In the genomic region with DNA sequence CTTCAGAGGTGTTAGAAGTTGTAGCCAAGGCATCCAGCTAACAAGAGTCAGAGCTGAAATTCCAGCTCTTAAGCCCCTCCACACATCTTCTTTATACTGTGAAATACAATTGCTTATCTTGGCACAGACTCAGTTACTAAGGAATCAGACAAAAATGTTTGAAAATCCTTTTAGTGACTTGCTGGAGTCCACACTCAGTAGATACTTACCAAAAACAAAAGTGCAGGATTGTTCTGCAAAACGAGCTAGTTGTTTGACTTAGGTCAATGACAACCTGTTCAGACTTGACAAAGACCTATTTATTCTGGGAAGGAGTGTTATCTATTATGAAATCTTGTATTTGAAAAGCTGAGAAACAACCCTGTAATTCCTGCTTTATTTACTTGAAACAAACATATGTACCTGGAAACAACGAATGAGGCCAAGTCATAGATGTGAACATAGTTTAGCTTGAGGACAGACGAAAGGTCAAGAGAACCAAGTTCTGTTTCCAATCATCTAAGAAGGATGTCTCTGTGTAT, we compare ENCODE assay signal across 15 cellular contexts. TPM values are rescaled to one million over a fixed set of nuclear protein-coding genes. Genes with fewer than 3 reads are reported as not detected.
A peak's percentile ranks its signal among the peaks of the same experiment; 100 is the strongest.
DNase-seq lines count a peak whose midpoint lies in the region; FAIRE-seq and TF ChIP-seq lines count a peak whose summit lies in the region.
"Had no signal": no experiment of that assay in that cellular context is flagged by ENCODE, and none has a peak within 500 bp of the region (broad histone marks: within the 10 kb centered on the region; RNA-seq: fewer than 3 reads in every experiment).

No MANE protein-coding gene starts in this region.

- H3K27ac Mint-ChIP-seq in glutamatergic neuron (ENCODE audit: unreplicated experiment): no peak overlapping the region
- H3K27ac Mint-ChIP-seq in activated CD4-positive, alpha-beta memory T cell treated with anti-CD3 and anti-CD28 coated beads, Interleukin-2, amount 10 ng/mL, durations not matched to agents 7 days and 5 days: no peak overlapping the region
- H3K27ac Mint-ChIP-seq: nephron progenitor cell had no signal

- POLR2A ChIA-PET in activated CD4-positive, alpha-beta memory T cell treated with anti-CD3 and anti-CD28 coated beads, Interleukin-2, amount 10 ng/mL, durations not matched to agents 7 days and 5 days (lab: Charles Lee): no interaction called here

- TF ChIP-seq CTCF in VCaP (conservative IDR thresholded peaks at IDR 0.05): no peak
- TF ChIP-seq CTCF in fibroblast of pulmonary artery (IDR thresholded peaks at IDR 0.05; ENCODE audit: low read length, missing control alignments): no peak
- TF ChIP-seq CTCF in retinal pigment epithelial cell (conservative IDR thresholded peaks at IDR 0.05; ENCODE audit: low read depth, low read length): no peak
- no peak for TF ChIP-seq CTCF in D721Med (IDR thresholded peaks at IDR 0.05; ENCODE audit: insufficient read depth, missing control alignments)
- no peak for TF ChIP-seq CTCF in glutamatergic neuron (IDR thresholded peaks at IDR 0.05; ENCODE audit: partially characterized antibody, unreplicated experiment)

- H3K4me3 Mint-ChIP-seq in glutamatergic neuron (ENCODE audit: unreplicated experiment): no peak overlapping the region
- H3K4me3 Mint-ChIP-seq in activated CD4-positive, alpha-beta memory T cell treated with anti-CD3 and anti-CD28 coated beads, Interleukin-2, amount 10 ng/mL, durations not matched to agents 7 days and 5 days: no peak overlapping the region
- H3K4me3 Mint-ChIP-seq: CD8-positive, alpha-beta memory T cell; nephron progenitor cell had no signal

- H3K36me3 Mint-ChIP-seq in glutamatergic neuron (ENCODE audit: unreplicated experiment): no peaks in the 10 kb centered on the region
- H3K36me3 Mint-ChIP-seq in activated CD4-positive, alpha-beta memory T cell treated with anti-CD3 and anti-CD28 coated beads, Interleukin-2, amount 10 ng/mL, durations not matched to agents 7 days and 5 days (ENCODE audit: low read depth): peaks cover 11% of the 10 kb centered on the region

- DNase-seq in LHCN-M2 (ENCODE audit: low read depth): peak; percentile 61
- DNase-seq in fibroblast of pulmonary artery (ENCODE audit: low read depth): peak; percentile 71
- peak; percentile 87 for DNase-seq in retinal pigment epithelial cell (ENCODE audit: low read depth)
- DNase-seq in RCC 7860 (ENCODE audit: low spot score): no peak
- no peak for DNase-seq in D721Med (ENCODE audit: insufficient read length, low spot score)
- no peak for DNase-seq in glutamatergic neuron
- no peak for DNase-seq in activated CD4-positive, alpha-beta memory T cell treated with anti-CD3 and anti-CD28 coated beads, Interleukin-2, amount 10 ng/mL, durations not matched to agents 7 days and 5 days
- DNase-seq: activated CD4-positive, alpha-beta T cell treated with anti-CD3 and anti-CD28 coated beads, Interleukin-2, amount 50 U/mL, for 4 hours; activated gamma-delta T cell treated with Interleukin-2 at 50 U/mL for 16 hours; CD8-positive, alpha-beta memory T cell; kidney; NCI-H1694 treated with DMSO at 0.1 percent for 48 hours; nephron progenitor cell had no signal

- H3K4me3 ChIP-seq in fibroblast of pulmonary artery (replicated peaks; ENCODE audit: low read depth, low read length) (no peak overlapping the region), retinal pigment epithelial cell (ENCODE audit: low read length) (no peak overlapping the region)
- H3K4me3 ChIP-seq: thoracic aorta had no signal

- H3K27me3 Mint-ChIP-seq in glutamatergic neuron (ENCODE audit: unreplicated experiment): no peaks in the 10 kb centered on the region
- no peaks in the 10 kb centered on the region for H3K27me3 Mint-ChIP-seq in activated CD4-positive, alpha-beta memory T cell treated with anti-CD3 and anti-CD28 coated beads, Interleukin-2, amount 10 ng/mL, durations not matched to agents 7 days and 5 days

- CTCF ChIA-PET in activated CD4-positive, alpha-beta memory T cell treated with anti-CD3 and anti-CD28 coated beads, Interleukin-2, amount 10 ng/mL, durations not matched to agents 7 days and 5 days (lab: Charles Lee): interaction anchor here (0.5 to 1.2 kb wide), 2 partner anchors 22 to 960 kb away, joined by 3 to 6 read pairs; no protein-coding TSS in a partner anchor

- FAIRE-seq in RCC 7860 (lab: Jason Lieb, UNC) (no peak), D721Med (lab: Jason Lieb, UNC) (no peak)
- FAIRE-seq: kidney had no signal

- no peaks in the 10 kb centered on the region for H3K4me1 Mint-ChIP-seq in glutamatergic neuron (ENCODE audit: low read depth, unreplicated experiment)
- H3K4me1 Mint-ChIP-seq in activated CD4-positive, alpha-beta memory T cell treated with anti-CD3 and anti-CD28 coated beads, Interleukin-2, amount 10 ng/mL, durations not matched to agents 7 days and 5 days: peaks cover 7% of the 10 kb centered on the region
- H3K4me1 Mint-ChIP-seq: nephron progenitor cell had no signal

- peak overlapping the region; percentile 87 for H3K27ac ChIP-seq in VCaP
- H3K27ac ChIP-seq: thoracic aorta had no signal

- H3K9me3 Mint-ChIP-seq in glutamatergic neuron (ENCODE audit: unreplicated experiment): no peaks in the 10 kb centered on the region
- H3K9me3 Mint-ChIP-seq in activated CD4-positive, alpha-beta memory T cell treated with anti-CD3 and anti-CD28 coated beads, Interleukin-2, amount 10 ng/mL, durations not matched to agents 7 days and 5 days: no peaks in the 10 kb centered on the region
- H3K9me3 Mint-ChIP-seq: CD8-positive, alpha-beta memory T cell had no signal

RNA-seq across cellular contexts. Expression of a gene that starts 38.5 kb away (rescaled TPM):
- total RNA-seq in LHCN-M2 (2014; rRNA removed) (42.1 and 52.6 TPM in 2 replicates), glutamatergic neuron (ENCODE audit: unreplicated experiment) (2.9 TPM)
- polyA plus RNA-seq in LHCN-M2 (2012): 5.9 TPM
- total RNA-seq in activated CD4-positive, alpha-beta memory T cell treated with anti-CD3 and anti-CD28 coated beads, Interleukin-2, amount 10 ng/mL, durations not matched to agents 7 days and 5 days: under 1 TPM; 0.60 to 0.78 TPM
- polyA plus RNA-seq: CD8-positive, alpha-beta memory T cell had no signal

Comparison
In these comparisons a context has a peak if more than half of its experiments do, and no peak if none do; other contexts are left out.
1. DNase-seq: peak in LHCN-M2 (single experiment), fibroblast of pulmonary artery (single experiment) and retinal pigment epithelial cell (single experiment); none in RCC 7860 (single experiment), D721Med (single experiment), glutamatergic neuron (single experiment) and activated CD4-positive, alpha-beta memory T cell treated with anti-CD3 and anti-CD28 coated beads, Interleukin-2, amount 10 ng/mL, durations not matched to agents 7 days and 5 days (single experiment).
2. RNA of a gene that starts 38.5 kb away (total RNA-seq): 42.1 to 52.6 TPM in LHCN-M2; 2.9 TPM in glutamatergic neuron (single experiment) and 0.60 to 0.78 TPM in activated CD4-positive, alpha-beta memory T cell treated with anti-CD3 and anti-CD28 coated beads, Interleukin-2, amount 10 ng/mL, durations not matched to agents 7 days and 5 days; every median in the first group is over 10 times any median in the second.